ENCODE assay signal across 15 cellular contexts in the genomic region with DNA sequence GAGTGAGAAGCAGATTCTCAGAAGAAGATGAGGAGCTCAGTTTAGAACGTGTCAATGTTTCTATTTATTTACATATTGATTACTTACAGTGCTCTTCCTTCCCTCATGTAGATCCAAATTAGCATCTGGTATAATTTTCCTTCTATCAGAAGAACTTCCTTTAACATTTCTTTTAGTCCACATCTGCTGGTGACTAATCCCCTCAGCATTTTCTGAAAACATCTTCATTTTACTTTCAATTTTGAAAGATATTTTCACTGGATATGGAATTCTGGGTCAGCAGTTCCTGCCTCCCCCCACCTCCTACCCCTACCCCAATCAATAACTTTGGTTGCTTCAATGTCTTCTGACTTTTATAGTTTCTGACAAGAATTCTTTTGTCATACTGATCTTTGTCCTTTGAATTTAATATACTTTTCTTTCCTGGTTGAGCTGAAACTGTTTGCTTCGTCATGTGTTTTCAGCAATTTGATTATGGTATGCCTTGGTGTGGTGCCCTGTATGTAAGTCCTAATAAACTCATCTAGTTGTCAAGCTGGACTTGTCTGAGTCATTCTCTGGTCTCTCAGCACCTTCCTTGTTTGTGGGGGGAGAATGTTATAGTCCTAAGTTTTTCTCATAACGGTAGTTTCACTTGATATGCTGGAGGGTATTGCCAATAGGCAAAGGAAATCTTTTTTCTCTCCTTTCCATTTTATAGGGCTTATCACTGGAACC. TPM values are rescaled to one million over a fixed set of nuclear protein-coding genes. Genes with fewer than 3 reads are reported as not detected.
A peak's percentile ranks its signal among the peaks of the same experiment; 100 is the strongest.
DNase-seq lines count a peak whose midpoint lies in the region; FAIRE-seq and TF ChIP-seq lines count a peak whose summit lies in the region.
"Had no signal": no experiment of that assay in that cellular context is flagged by ENCODE, and none has a peak within 500 bp of the region (broad histone marks: within the 10 kb centered on the region; RNA-seq: fewer than 3 reads in every experiment).

No MANE protein-coding gene starts in this region.

- peak; percentile 63 for FAIRE-seq in keratinocyte (lab: Jason Lieb, UNC)
- no peak for FAIRE-seq in H54 (lab: Jason Lieb, UNC)
- FAIRE-seq: HepG2 had no signal

- H3K36me3 ChIP-seq in brain microvascular endothelial cell (replicated peaks): no peaks in the 10 kb centered on the region
- no peaks in the 10 kb centered on the region for H3K36me3 ChIP-seq in keratinocyte (ENCODE audit: control insufficient read depth in 2 of 2, extremely low read depth in 1 of 2, insufficient read depth in 2 of 2, low read length in 2 of 2)
- H3K36me3 ChIP-seq: adrenal gland had no signal

- TF ChIP-seq POLR2A in H54 (IDR thresholded peaks at IDR 0.05; ENCODE audit: low read depth, low read length): no peak

- H2AFZ ChIP-seq in keratinocyte (ENCODE audit: control insufficient read depth, low read length): no peak overlapping the region

- no peak overlapping the region for H3K9ac ChIP-seq in keratinocyte (ENCODE audit: control insufficient read depth, extremely low read depth, insufficient read depth, low read length)

- H3K9me3 ChIP-seq in keratinocyte (ENCODE audit: control insufficient read depth, low read depth, low read length): no peaks in the 10 kb centered on the region
- H3K9me3 ChIP-seq: adrenal gland had no signal

- no peak overlapping the region for H3K4me3 ChIP-seq in brain microvascular endothelial cell (ENCODE audit: low read depth, low read length)
- no peak overlapping the region for H3K4me3 ChIP-seq in keratinocyte (ENCODE audit: control insufficient read depth in 2 of 3, extremely low read depth in 1 of 3, insufficient read depth in 2 of 3, low read depth in 1 of 3, low read length in 3 of 3)
- H3K4me3 ChIP-seq: adrenal gland had no signal

- peak overlapping the region; percentile 12 for H3K4me2 ChIP-seq in keratinocyte (ENCODE audit: control insufficient read depth, extremely low read depth, insufficient read depth, low read depth, low read length)

- H3K9me1 ChIP-seq in keratinocyte (ENCODE audit: control insufficient read depth, extremely low read depth, insufficient read depth, low read length): no peaks in the 10 kb centered on the region

- no peak overlapping the region for H3K27ac ChIP-seq in brain microvascular endothelial cell
- H3K27ac ChIP-seq in keratinocyte (ENCODE audit: control insufficient read depth, insufficient read depth, low read length): no peak overlapping the region
- H3K27ac ChIP-seq: adrenal gland had no signal

- H4K20me1 ChIP-seq in keratinocyte (ENCODE audit: control insufficient read depth, extremely low read depth, insufficient read depth, low read length): no peaks in the 10 kb centered on the region

- DNase-seq in AG08396 (ENCODE audit: low spot score): peak; percentile 17
- DNase-seq in HT1080 (ENCODE audit: low read depth): peak; percentile 29
- peak; percentile 5 for DNase-seq in brain microvascular endothelial cell
- no peak for DNase-seq in keratinocyte (ENCODE audit: low read depth, low spot score)
- DNase-seq in stimulated activated CD4-positive, alpha-beta T cell treated with anti-CD3 and anti-CD28 coated beads, Interleukin-2, amount 100 ng/mL, for 24 hours: no peak
- DNase-seq in NK-92 (lab: John Stamatoyannopoulos, UW; ENCODE audit: unreplicated experiment): no peak
- DNase-seq in stimulated activated CD4-positive, alpha-beta T cell treated with anti-CD3 and anti-CD28 coated beads, Interleukin-12 subunit alpha, Interleukin-12 subunit beta, amount 100 ng/mL, for 4 hours: no peak
- no peak for DNase-seq in H54 (ENCODE audit: insufficient read length, low spot score)
- DNase-seq: adrenal gland; AML-193; effector memory CD4-positive, alpha-beta T cell; NCI-H187; NCI-H748 treated with DMSO at 0.1 percent for 48 hours; stimulated activated CD4-positive, alpha-beta T cell treated with anti-CD3 and anti-CD28 coated beads, Interleukin-1b, Interleukin-23, amount 100 ng/mL, for 48 hours had no signal

- dilution Hi-C loops in keratinocyte (cut with MboI; ENCODE audit: extremely low pct_ligation_motif_present, low sequenced_read_pairs): no loop called here

- no peaks in the 10 kb centered on the region for H3K79me2 ChIP-seq in keratinocyte (ENCODE audit: control insufficient read depth, insufficient read depth, low read length)

- in situ Hi-C loops in brain microvascular endothelial cell (cut with HindIII; ENCODE audit: low pct_ligation_motif_present, low sequenced_read_pairs): loop anchor here (25.0 kb wide), 2 partner anchors 109 to 359 kb away; no protein-coding TSS in a partner anchor

- no peak for TF ChIP-seq CTCF in brain microvascular endothelial cell (IDR thresholded peaks at IDR 0.05; ENCODE audit: low read depth, low read length, missing control alignments)
- TF ChIP-seq CTCF in keratinocyte (optimal IDR thresholded peaks at IDR 0.05 in 1 of 3, IDR thresholded peaks at IDR 0.05 in 1 of 3, conservative IDR thresholded peaks at IDR 0.05 in 1 of 3; ENCODE audit: extremely low read depth in 1 of 3, insufficient read depth in 2 of 3, low read length in 3 of 3): no peak

- no peaks in the 10 kb centered on the region for H3K4me1 ChIP-seq in keratinocyte (ENCODE audit: control insufficient read depth, extremely low read depth, insufficient read depth, low read length)
- H3K4me1 ChIP-seq: adrenal gland had no signal

- H3K27me3 ChIP-seq in brain microvascular endothelial cell (replicated peaks): no peaks in the 10 kb centered on the region
- no peaks in the 10 kb centered on the region for H3K27me3 ChIP-seq in keratinocyte (ENCODE audit: control insufficient read depth, extremely low read depth, insufficient read depth, low read length)
- H3K27me3 ChIP-seq: adrenal gland had no signal

RNA-seq across cellular contexts. Expression of a gene that starts 57.0 kb away (rescaled TPM):
- total RNA-seq in HT1080 (2014; rRNA removed; shearing (Covaris generic)): 6.1 and 8.4 TPM in 2 replicates
- polyA plus RNA-seq in HT1080 (2015; cell fraction: cytosol; rRNA removed): 5.3 and 6.0 TPM in 2 replicates
- 7.3 and 8.9 TPM in 2 replicates for polyA plus RNA-seq in HT1080 (2015; cell fraction: nucleus; rRNA removed)
- polyA plus RNA-seq in keratinocyte: 6.2 to 13.4 TPM (median 10.8 TPM) in 3 replicates
- polyA plus RNA-seq in keratinocyte (2011; ENCODE audit: low read depth): 37.9 TPM
- polyA plus RNA-seq in keratinocyte (2011; cell fraction: cytosol; rRNA removed): 4.9 and 7.8 TPM in 2 replicates
- polyA plus RNA-seq in keratinocyte (2011; cell fraction: nucleus; rRNA removed): 15.6 and 20.9 TPM in 2 replicates
- 4.3 and 30.9 TPM in 2 replicates for polyA plus RNA-seq in keratinocyte (2012; ENCODE audit: low replicate concordance)
- 1.5 to 5.4 TPM (median 5.2 TPM) in 3 replicates for polyA minus RNA-seq in keratinocyte
- polyA minus RNA-seq in keratinocyte (2011; cell fraction: cytosol; rRNA and poly(A)+ RNA removed): 9.0 TPM
- 11.6 and 13.1 TPM in 2 replicates for polyA minus RNA-seq in keratinocyte (2011; cell fraction: nucleus; rRNA and poly(A)+ RNA removed)

Comparison
In these comparisons a context has a peak if more than half of its experiments do, and no peak if none do; other contexts are left out.
1. DNase-seq: peak in AG08396 (single experiment), HT1080 (single experiment) and brain microvascular endothelial cell (single experiment); none in keratinocyte (single experiment), stimulated activated CD4-positive, alpha-beta T cell treated with anti-CD3 and anti-CD28 coated beads, Interleukin-2, amount 100 ng/mL, for 24 hours (0 of 2), NK-92 (single experiment), stimulated activated CD4-positive, alpha-beta T cell treated with anti-CD3 and anti-CD28 coated beads, Interleukin-12 subunit alpha, Interleukin-12 subunit beta, amount 100 ng/mL, for 4 hours (single experiment) and H54 (single experiment).